Comparison of ENCODE assay signal across 1 cellular context in the genomic region with DNA sequence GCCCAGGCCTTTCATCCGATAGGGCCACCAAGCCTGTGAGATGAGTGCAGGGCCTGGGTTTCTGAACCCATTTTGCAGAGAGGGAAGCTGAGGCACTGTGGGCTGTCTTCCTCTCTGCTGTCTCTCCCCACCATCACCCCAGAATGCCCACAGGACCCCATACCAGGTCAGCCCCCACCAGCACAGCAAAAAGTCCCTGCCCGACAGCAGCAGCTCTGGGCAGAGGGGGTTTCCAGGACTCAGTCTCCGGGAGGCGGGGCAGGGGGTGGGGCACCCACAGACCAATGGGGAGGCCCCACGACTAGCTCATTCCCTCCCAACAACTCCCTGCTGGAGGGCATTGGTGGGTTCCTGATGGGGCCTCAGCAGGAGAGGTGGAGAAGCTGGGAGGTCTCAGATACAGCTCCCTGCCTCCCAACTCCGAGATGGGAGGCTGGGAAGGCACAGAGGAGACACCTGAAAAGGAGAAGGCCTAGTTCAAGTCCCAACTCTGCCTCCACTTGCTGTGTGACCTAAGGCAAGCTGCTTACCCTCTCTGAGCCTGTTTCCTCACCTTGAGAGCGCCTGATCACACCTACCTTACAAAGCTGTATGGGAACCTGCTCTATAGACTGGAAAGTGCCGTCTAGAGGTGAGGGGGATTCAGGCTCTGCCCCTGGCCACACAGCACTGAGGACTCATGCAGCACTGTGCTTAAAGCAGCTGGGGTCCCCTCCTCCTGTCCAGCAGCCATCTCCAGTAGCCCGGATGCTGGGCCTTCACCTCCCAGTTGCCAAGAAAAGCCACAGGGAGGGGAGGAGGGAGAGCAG.
TF ChIP-seq lines count a peak whose summit lies in the region.

No MANE protein-coding gene starts in this region.

TF ChIP-seq in HEK293, 187 proteins besides CTCF, POLR2A, EP300 and RAD21 (continued from another document):
- TF ChIP-seq, protein P1, sequence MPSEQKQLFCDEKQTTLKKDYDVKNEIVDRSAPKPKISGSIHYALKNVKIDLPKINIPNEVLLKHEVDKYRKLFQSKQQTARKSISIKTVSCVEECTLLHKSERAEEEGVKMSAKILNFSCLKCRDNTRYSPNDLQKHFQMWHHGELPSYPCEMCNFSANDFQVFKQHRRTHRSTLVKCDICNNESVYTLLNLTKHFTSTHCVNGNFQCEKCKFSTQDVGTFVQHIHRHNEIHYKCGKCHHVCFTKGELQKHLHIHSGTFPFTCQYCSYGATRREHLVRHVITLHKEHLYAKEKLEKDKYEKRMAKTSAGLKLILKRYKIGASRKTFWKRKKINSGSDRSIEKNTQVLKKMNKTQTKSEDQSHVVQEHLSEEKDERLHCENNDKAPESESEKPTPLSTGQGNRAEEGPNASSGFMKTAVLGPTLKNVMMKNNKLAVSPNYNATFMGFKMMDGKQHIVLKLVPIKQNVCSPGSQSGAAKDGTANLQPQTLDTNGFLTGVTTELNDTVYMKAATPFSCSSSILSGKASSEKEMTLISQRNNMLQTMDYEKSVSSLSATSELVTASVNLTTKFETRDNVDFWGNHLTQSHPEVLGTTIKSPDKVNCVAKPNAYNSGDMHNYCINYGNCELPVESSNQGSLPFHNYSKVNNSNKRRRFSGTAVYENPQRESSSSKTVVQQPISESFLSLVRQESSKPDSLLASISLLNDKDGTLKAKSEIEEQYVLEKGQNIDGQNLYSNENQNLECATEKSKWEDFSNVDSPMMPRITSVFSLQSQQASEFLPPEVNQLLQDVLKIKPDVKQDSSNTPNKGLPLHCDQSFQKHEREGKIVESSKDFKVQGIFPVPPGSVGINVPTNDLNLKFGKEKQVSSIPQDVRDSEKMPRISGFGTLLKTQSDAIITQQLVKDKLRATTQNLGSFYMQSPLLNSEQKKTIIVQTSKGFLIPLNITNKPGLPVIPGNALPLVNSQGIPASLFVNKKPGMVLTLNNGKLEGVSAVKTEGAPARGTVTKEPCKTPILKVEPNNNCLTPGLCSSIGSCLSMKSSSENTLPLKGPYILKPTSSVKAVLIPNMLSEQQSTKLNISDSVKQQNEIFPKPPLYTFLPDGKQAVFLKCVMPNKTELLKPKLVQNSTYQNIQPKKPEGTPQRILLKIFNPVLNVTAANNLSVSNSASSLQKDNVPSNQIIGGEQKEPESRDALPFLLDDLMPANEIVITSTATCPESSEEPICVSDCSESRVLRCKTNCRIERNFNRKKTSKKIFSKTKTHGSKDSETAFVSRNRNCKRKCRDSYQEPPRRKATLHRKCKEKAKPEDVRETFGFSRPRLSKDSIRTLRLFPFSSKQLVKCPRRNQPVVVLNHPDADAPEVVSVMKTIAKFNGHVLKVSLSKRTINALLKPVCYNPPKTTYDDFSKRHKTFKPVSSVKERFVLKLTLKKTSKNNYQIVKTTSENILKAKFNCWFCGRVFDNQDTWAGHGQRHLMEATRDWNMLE (tag by site-specific recombination; conservative IDR thresholded peaks at IDR 0.05; ENCODE audit: low read depth), result no peak
- TF ChIP-seq IKZF3 (tag by site-specific recombination; IDR thresholded peaks at IDR 0.05) (no peak), ZNF133 (tag by site-specific recombination; IDR thresholded peaks at IDR 0.05) (no peak), ZNF514 (tag by site-specific recombination; IDR thresholded peaks at IDR 0.05) (no peak), SP3 (tag by site-specific recombination; IDR thresholded peaks at IDR 0.05) (peak; percentile 14; the same call in 1 of the 2 replicates), ZNF623 (tag by site-specific recombination; IDR thresholded peaks at IDR 0.05) (no peak), GLIS1 (tag by site-specific recombination; IDR thresholded peaks at IDR 0.05) (peak; percentile 87), ZNF561 (tag by site-specific recombination; IDR thresholded peaks at IDR 0.05; ENCODE audit: borderline replicate concordance) (no peak), ZNF37A (tag by site-specific recombination; IDR thresholded peaks at IDR 0.05) (no peak), ZNF121 (tag by site-specific recombination; IDR thresholded peaks at IDR 0.05) (no peak), SP2 (tag by site-specific recombination; IDR thresholded peaks at IDR 0.05) (peak; percentile 53), ZNF585B (tag by site-specific recombination; IDR thresholded peaks at IDR 0.05) (no peak), KLF10 (tag by site-specific recombination; IDR thresholded peaks at IDR 0.05) (peak; percentile 94), TCF7L2 (IDR thresholded peaks at IDR 0.05; ENCODE audit: borderline replicate concordance, low read depth, low read length) (no peak), ZSCAN30 (tag by site-specific recombination; IDR thresholded peaks at IDR 0.05) (0 out of 2 replicates have a peak, but pooled peaks have one; percentile 28), ZNF768 (tag by site-specific recombination; IDR thresholded peaks at IDR 0.05) (peak; percentile 89), ZNF658 (tag by site-specific recombination; IDR thresholded peaks at IDR 0.05) (no peak), GLIS2 (tag by site-specific recombination; IDR thresholded peaks at IDR 0.05) (peak; percentile 21; the same call in 1 of the 2 replicates), ZNF404 (tag by site-specific recombination; IDR thresholded peaks at IDR 0.05) (no peak), GLI4 (tag by site-specific recombination; IDR thresholded peaks at IDR 0.05) (no peak)
- TF ChIP-seq, protein P2, sequence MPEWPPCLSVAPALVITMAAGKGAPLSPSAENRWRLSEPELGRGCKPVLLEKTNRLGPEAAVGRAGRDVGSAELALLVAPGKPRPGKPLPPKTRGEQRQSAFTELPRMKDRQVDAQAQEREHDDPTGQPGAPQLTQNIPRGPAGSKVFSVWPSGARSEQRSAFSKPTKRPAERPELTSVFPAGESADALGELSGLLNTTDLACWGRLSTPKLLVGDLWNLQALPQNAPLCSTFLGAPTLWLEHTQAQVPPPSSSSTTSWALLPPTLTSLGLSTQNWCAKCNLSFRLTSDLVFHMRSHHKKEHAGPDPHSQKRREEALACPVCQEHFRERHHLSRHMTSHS (tag by site-specific recombination; IDR thresholded peaks at IDR 0.05), result no peak
- TF ChIP-seq, protein P3, sequence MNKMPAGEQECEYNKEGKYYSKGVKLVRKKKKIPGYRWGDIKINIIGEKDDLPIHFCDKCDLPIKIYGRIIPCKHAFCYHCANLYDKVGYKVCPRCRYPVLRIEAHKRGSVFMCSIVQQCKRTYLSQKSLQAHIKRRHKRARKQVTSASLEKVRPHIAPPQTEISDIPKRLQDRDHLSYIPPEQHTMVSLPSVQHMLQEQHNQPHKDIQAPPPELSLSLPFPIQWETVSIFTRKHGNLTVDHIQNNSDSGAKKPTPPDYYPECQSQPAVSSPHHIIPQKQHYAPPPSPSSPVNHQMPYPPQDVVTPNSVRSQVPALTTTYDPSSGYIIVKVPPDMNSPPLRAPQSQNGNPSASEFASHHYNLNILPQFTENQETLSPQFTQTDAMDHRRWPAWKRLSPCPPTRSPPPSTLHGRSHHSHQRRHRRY (tag by site-specific recombination; IDR thresholded peaks at IDR 0.05), result no peak
- TF ChIP-seq, protein P4, sequence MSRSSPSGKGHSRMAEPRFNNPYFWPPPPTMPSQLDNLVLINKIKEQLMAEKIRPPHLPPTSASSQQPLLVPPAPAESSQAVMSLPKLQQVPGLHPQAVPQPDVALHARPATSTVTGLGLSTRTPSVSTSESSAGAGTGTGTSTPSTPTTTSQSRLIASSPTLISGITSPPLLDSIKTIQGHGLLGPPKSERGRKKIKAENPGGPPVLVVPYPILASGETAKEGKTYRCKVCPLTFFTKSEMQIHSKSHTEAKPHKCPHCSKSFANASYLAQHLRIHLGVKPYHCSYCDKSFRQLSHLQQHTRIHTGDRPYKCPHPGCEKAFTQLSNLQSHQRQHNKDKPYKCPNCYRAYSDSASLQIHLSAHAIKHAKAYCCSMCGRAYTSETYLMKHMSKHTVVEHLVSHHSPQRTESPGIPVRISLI (tag by site-specific recombination; IDR thresholded peaks at IDR 0.05), result no peak
- TF ChIP-seq, protein P5, sequence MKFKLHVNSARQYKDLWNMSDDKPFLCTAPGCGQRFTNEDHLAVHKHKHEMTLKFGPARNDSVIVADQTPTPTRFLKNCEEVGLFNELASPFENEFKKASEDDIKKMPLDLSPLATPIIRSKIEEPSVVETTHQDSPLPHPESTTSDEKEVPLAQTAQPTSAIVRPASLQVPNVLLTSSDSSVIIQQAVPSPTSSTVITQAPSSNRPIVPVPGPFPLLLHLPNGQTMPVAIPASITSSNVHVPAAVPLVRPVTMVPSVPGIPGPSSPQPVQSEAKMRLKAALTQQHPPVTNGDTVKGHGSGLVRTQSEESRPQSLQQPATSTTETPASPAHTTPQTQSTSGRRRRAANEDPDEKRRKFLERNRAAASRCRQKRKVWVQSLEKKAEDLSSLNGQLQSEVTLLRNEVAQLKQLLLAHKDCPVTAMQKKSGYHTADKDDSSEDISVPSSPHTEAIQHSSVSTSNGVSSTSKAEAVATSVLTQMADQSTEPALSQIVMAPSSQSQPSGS (tag by site-specific recombination; IDR thresholded peaks at IDR 0.05; ENCODE audit: low read depth), result no peak
